5 cellular contexts compared by ENCODE assay signal in the genomic region with DNA sequence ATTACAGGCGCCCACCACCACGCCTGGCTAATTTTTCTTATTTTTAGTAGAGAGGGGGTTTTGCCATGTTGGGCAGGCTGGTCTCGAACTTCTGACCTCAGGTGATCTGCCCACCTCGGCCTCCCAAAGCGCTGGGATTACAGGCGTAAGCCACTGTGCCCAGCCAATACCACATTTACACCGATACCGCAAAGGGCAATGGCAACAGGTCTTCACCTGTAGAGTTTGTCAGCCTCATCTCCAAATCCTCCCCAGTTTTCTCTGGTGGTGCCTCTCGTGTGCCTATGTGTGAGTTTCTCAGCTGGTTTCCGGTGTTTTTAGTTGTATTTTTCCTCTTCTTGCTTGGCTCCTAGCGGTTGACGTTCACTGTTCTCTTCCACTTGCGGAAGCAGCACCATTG. TPM values are rescaled to one million over a fixed set of nuclear protein-coding genes. Genes with fewer than 3 reads are reported as not detected.
"Had no signal": no experiment of that assay in that cellular context is flagged by ENCODE, and none has a peak within 500 bp of the region (broad histone marks: within the 10 kb centered on the region; RNA-seq: fewer than 3 reads in every experiment).

No MANE protein-coding gene starts in this region.

RNA-seq across cellular contexts. Expression of a gene that starts 52.0 kb away (rescaled TPM):
- total RNA-seq: H9, HFFc6, HT1080, IMR-90, K562 had no signal
- polyA plus RNA-seq: IMR-90, K562 had no signal
